Comparison of ENCODE assay signal across 8 cellular contexts in genomic region chr7:27151945-27152815, GRCh38. TPM values are rescaled to one million over a fixed set of nuclear protein-coding genes. Genes with fewer than 3 reads are reported as not detected.
DNase-seq lines count a peak whose midpoint lies in the region; ATAC-seq and TF ChIP-seq lines count a peak whose summit lies in the region.

Gene HOXA3, minus strand, starts transcription at chr7:27152583. Its CDS starts 41,943 bp downstream, at chr7:27110640.

- H3K36me3 Mint-ChIP-seq in activated B cell treated with CpG ODN at 0.5 μM for 24 hours (ENCODE audit: low read depth) = no peaks in the 10 kb centered on the region

- no peak within 1 kb of the TSS for H3K27ac ChIP-seq in thymus (ENCODE audit: low read depth)

- no peaks in the 10 kb centered on the region for H3K9me3 ChIP-seq in thymus (ENCODE audit: control insufficient read depth)

- CTCF ChIA-PET in activated B cell treated with CpG ODN at 0.5 μM for 24 hours (lab: Charles Lee) = interaction anchor here (1.6 to 4.5 kb wide), 4 partner anchors 9 to 298 kb away, joined by 3 to 32 read pairs (median 8); no protein-coding TSS in a partner anchor

- POLR2A ChIA-PET in activated B cell treated with CpG ODN at 0.5 μM for 24 hours (lab: Charles Lee) = interaction anchor here (1.7 kb wide), 1 partner anchor 9 kb away, joined by 6 read pairs; no protein-coding TSS in a partner anchor

- H3K4me1 ChIP-seq in thymus (ENCODE audit: control insufficient read depth, insufficient read depth, low read length) = peaks cover 27% of the 10 kb centered on the region

- intact Hi-C loops in activated B cell treated with CpG ODN at 0.5 μM for 24 hours (cut with micrococcal nuclease) = loop anchor here (1.0 to 2.0 kb wide), 5 partner anchors 21 to 288 kb away; partner anchors contain the start of genes HOXA4 and SKAP2

- H3K27ac Mint-ChIP-seq in activated B cell treated with CpG ODN at 0.5 μM for 24 hours = peak within 1 kb of the TSS; percentile 12

- H3K36me3 ChIP-seq in kidney epithelial cell (ENCODE audit: control insufficient read depth, insufficient read depth, low read length) (no peaks in the 10 kb centered on the region), thymus (ENCODE audit: control insufficient read depth, insufficient read depth) (no peaks in the 10 kb centered on the region)

- no peak for ATAC-seq in activated B cell treated with CpG ODN at 0.5 μM for 24 hours (ENCODE audit: low read depth)
- ATAC-seq in GM21723 (IDR thresholded peaks at IDR 0.05; ENCODE audit: unreplicated experiment) = no peak
- no peak for ATAC-seq in GM19395 (IDR thresholded peaks at IDR 0.05; ENCODE audit: unreplicated experiment)

- H3K27me3 Mint-ChIP-seq in activated B cell treated with CpG ODN at 0.5 μM for 24 hours = peaks cover 72% of the 10 kb centered on the region

- peak; percentile 3 for DNase-seq in activated naive CD4-positive, alpha-beta T cell treated with Interleukin-2 at 50 U/mL for 16 hours
- no peak for DNase-seq in activated naive CD4-positive, alpha-beta T cell (lab: John Stamatoyannopoulos, UW)
- no peak for DNase-seq in activated B cell treated with CpG ODN at 0.5 μM for 24 hours
- DNase-seq in kidney epithelial cell (ENCODE audit: low read depth) = no peak
- DNase-seq in HUDEP-2 (lab: John Stamatoyannopoulos, UW; ENCODE audit: unreplicated experiment in 76 of 76) = no peak

- peaks cover 49% of the 10 kb centered on the region for H3K4me1 Mint-ChIP-seq in activated B cell treated with CpG ODN at 0.5 μM for 24 hours

- peak within 1 kb of the TSS; percentile 71 for H3K4me3 ChIP-seq in kidney epithelial cell (ENCODE audit: low read depth, low read length)
- H3K4me3 ChIP-seq in thymus (ENCODE audit: low read length) = peak within 1 kb of the TSS; percentile 38

- no peak for TF ChIP-seq CTCF in activated B cell treated with CpG ODN at 0.5 μM for 24 hours (IDR thresholded peaks at IDR 0.05)
- no peak for TF ChIP-seq CTCF in kidney epithelial cell (IDR thresholded peaks at IDR 0.05; ENCODE audit: insufficient read depth, low read length, poor library complexity, severe bottlenecking)

- no peaks in the 10 kb centered on the region for H3K9me3 Mint-ChIP-seq in activated B cell treated with CpG ODN at 0.5 μM for 24 hours

- H3K27me3 ChIP-seq in kidney epithelial cell (ENCODE audit: control insufficient read depth, insufficient read depth, low read length) = no peaks in the 10 kb centered on the region
- peaks cover 93% of the 10 kb centered on the region for H3K27me3 ChIP-seq in thymus (ENCODE audit: control insufficient read depth, insufficient read depth)

- peak within 1 kb of the TSS; percentile 80 for H3K4me3 Mint-ChIP-seq in activated B cell treated with CpG ODN at 0.5 μM for 24 hours

- 2% methylated on average over 53 of the region's 53 CpGs for WGBS in thymus

RNA-seq across cellular contexts. Expression of gene HOXA3, which starts in this region (rescaled TPM):
- total RNA-seq in activated B cell treated with CpG ODN at 0.5 μM for 24 hours (not detected in 2 replicates), kidney epithelial cell (17.3 and 26.4 TPM in 2 replicates)
- 5.5 TPM for polyA plus RNA-seq in thymus

Comparison
In these comparisons a context has a peak if more than half of its experiments do, and no peak if none do; other contexts are left out.
1. RNA of gene HOXA3 (total RNA-seq): 17.3 to 26.4 TPM in kidney epithelial cell; not detected in activated B cell treated with CpG ODN at 0.5 μM for 24 hours; every median in the first group is over 10 times any median in the second.